Comparison of ENCODE assay signal across 26 cellular contexts in the genomic region with DNA sequence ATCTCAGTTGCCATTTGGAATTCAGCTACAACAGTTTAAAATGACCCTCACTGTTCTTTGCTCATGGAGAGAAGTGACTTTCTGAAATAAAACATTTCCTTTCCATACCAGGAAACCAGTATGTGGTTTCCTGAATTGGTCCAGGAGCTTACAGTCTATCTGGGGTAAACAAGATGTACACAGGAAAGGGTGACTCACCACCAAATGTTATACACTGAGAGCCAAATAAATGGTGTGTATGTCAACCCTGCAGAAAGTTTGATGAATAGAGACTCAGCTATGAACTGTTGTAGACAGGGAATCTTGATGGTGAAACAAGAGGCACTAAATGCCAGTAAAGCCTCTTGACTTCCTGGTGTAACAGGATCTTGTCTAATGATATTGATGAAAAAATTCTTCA.
A peak's percentile ranks its signal among the peaks of the same experiment; 100 is the strongest.
DNase-seq lines count a peak whose midpoint lies in the region; ATAC-seq, FAIRE-seq and TF ChIP-seq lines count a peak whose summit lies in the region.
"Had no signal": no experiment of that assay in that cellular context is flagged by ENCODE, and none has a peak within 500 bp of the region (broad histone marks: within the 10 kb centered on the region; RNA-seq: fewer than 3 reads in every experiment).

No MANE protein-coding gene starts in this region.

- no peak overlapping the region for H3K4me3 ChIP-seq in PC-3 (ENCODE audit: low read length)
- H3K4me3 ChIP-seq: coronary artery, SJCRH30, testis had no signal

- H3K36me3 Mint-ChIP-seq in activated CD4-positive, alpha-beta memory T cell treated with anti-CD3 and anti-CD28 coated beads, Interleukin-2, amount 10 ng/mL, durations not matched to agents 7 days and 5 days (ENCODE audit: low read depth), result peaks cover 6% of the 10 kb centered on the region
- no peaks in the 10 kb centered on the region for H3K36me3 Mint-ChIP-seq in activated CD4-positive, alpha-beta memory T cell treated with anti-CD3 and anti-CD28 coated beads for 36 hours
- no peaks in the 10 kb centered on the region for H3K36me3 Mint-ChIP-seq in effector memory CD8-positive, alpha-beta T cell (ENCODE audit: insufficient read depth)
- no peaks in the 10 kb centered on the region for H3K36me3 Mint-ChIP-seq in natural killer cell
- H3K36me3 Mint-ChIP-seq in activated T-cell treated with anti-CD3 and anti-CD28 coated beads, Interleukin-2, amount 50 U/mL, for 72 hours (ENCODE audit: insufficient read depth in 2 of 2), result peaks cover 0 to 1% of the 10 kb centered on the region in 2 donors
- H3K36me3 Mint-ChIP-seq: memory B cell; naive thymus-derived CD8-positive, alpha-beta T cell had no signal

- peak overlapping the region; percentile 81 for H3K27ac Mint-ChIP-seq in activated CD4-positive, alpha-beta memory T cell treated with anti-CD3 and anti-CD28 coated beads, Interleukin-2, amount 10 ng/mL, durations not matched to agents 7 days and 5 days
- no peak overlapping the region for H3K27ac Mint-ChIP-seq in activated CD4-positive, alpha-beta memory T cell treated with anti-CD3 and anti-CD28 coated beads for 36 hours
- H3K27ac Mint-ChIP-seq in effector memory CD8-positive, alpha-beta T cell, result peak overlapping the region; percentile 27 to 36
- peak overlapping the region; percentile 34 to 76 for H3K27ac Mint-ChIP-seq in natural killer cell
- H3K27ac Mint-ChIP-seq in activated T-cell treated with anti-CD3 and anti-CD28 coated beads, Interleukin-2, amount 50 U/mL, for 72 hours, result no peak overlapping the region
- H3K27ac Mint-ChIP-seq: activated CD4-positive, alpha-beta T cell treated with anti-CD3 and anti-CD28 coated beads, Interleukin-2, amount 10 ng/mL, durations not matched to agents 7 days and 5 days; activated naive CD4-positive, alpha-beta T cell treated with anti-CD3 and anti-CD28 coated beads for 36 hours; HFFc6; memory B cell; naive thymus-derived CD8-positive, alpha-beta T cell had no signal

- peaks cover 9% of the 10 kb centered on the region for H3K9me3 Mint-ChIP-seq in activated CD4-positive, alpha-beta memory T cell treated with anti-CD3 and anti-CD28 coated beads, Interleukin-2, amount 10 ng/mL, durations not matched to agents 7 days and 5 days
- H3K9me3 Mint-ChIP-seq in activated CD4-positive, alpha-beta memory T cell treated with anti-CD3 and anti-CD28 coated beads for 36 hours, result peaks cover 2% of the 10 kb centered on the region
- peaks cover 0 to 3% of the 10 kb centered on the region in 2 donors for H3K9me3 Mint-ChIP-seq in effector memory CD8-positive, alpha-beta T cell
- peaks cover 2 to 5% of the 10 kb centered on the region in 2 donors for H3K9me3 Mint-ChIP-seq in natural killer cell
- no peaks in the 10 kb centered on the region for H3K9me3 Mint-ChIP-seq in activated T-cell treated with anti-CD3 and anti-CD28 coated beads, Interleukin-2, amount 50 U/mL, for 72 hours
- H3K9me3 Mint-ChIP-seq: activated naive CD4-positive, alpha-beta T cell treated with anti-CD3 and anti-CD28 coated beads for 36 hours; HFFc6 had no signal

- POLR2A ChIA-PET in activated CD4-positive, alpha-beta memory T cell treated with anti-CD3 and anti-CD28 coated beads, Interleukin-2, amount 10 ng/mL, durations not matched to agents 7 days and 5 days (lab: Charles Lee), result interaction anchor here (1.3 kb wide), 1 partner anchor 107 kb away, joined by 3 read pairs; no protein-coding TSS in a partner anchor
- POLR2A ChIA-PET in activated CD4-positive, alpha-beta memory T cell treated with anti-CD3 and anti-CD28 coated beads for 36 hours (lab: Charles Lee), result no interaction called here
- POLR2A ChIA-PET in PC-3 (lab: Charles Lee; ENCODE audit: unreplicated experiment), result no interaction called here

- TF ChIP-seq POLR2A in H54 (IDR thresholded peaks at IDR 0.05; ENCODE audit: low read depth, low read length), result no peak

- H4K20me1 ChIP-seq in PC-3 (ENCODE audit: low read length), result no peaks in the 10 kb centered on the region

- intact Hi-C loops in activated CD4-positive, alpha-beta memory T cell treated with anti-CD3 and anti-CD28 coated beads for 36 hours (cut with micrococcal nuclease), result no loop called here
- intact Hi-C loops in PC-3 (cut with micrococcal nuclease) (loop anchor here (5.0 kb wide), 1 partner anchor 84 kb away; no protein-coding TSS in a partner anchor), natural killer cell (cut with micrococcal nuclease) (no loop called here)

- H3K27ac ChIP-seq in PC-3 (ENCODE audit: low read length), result peak overlapping the region; percentile 36
- H3K27ac ChIP-seq: coronary artery, HL-60, parathyroid adenoma, SJCRH30, testis had no signal

- no peak for DNase-seq in activated CD4-positive, alpha-beta memory T cell treated with anti-CD3 and anti-CD28 coated beads, Interleukin-2, amount 10 ng/mL, durations not matched to agents 7 days and 5 days
- DNase-seq in activated CD4-positive, alpha-beta memory T cell treated with anti-CD3 and anti-CD28 coated beads for 36 hours, result no peak
- peak; percentile 60 for DNase-seq in PC-3
- no peak for DNase-seq in effector memory CD8-positive, alpha-beta T cell
- no peak for DNase-seq in natural killer cell
- no peak for DNase-seq in H54 (ENCODE audit: insufficient read length, low spot score)
- DNase-seq in activated T-cell treated with anti-CD3 and anti-CD28 coated beads, Interleukin-2, amount 50 U/mL, for 72 hours, result no peak
- DNase-seq: activated CD4-positive, alpha-beta T cell treated with anti-CD3 and anti-CD28 coated beads, Interleukin-2, amount 10 ng/mL, durations not matched to agents 7 days and 5 days; activated naive CD4-positive, alpha-beta T cell treated with anti-CD3 and anti-CD28 coated beads for 36 hours; BE2C; Caco-2; HFFc6; kidney; naive thymus-derived CD8-positive, alpha-beta T cell; NCI-H748 treated with DMSO at 0.1 percent for 48 hours; OCI-M1; SJCRH30; testis had no signal

- FAIRE-seq in H54 (lab: Jason Lieb, UNC), result no peak
- FAIRE-seq: A204.1, frontal cortex, kidney had no signal

- no peaks in the 10 kb centered on the region for H3K79me2 ChIP-seq in PC-3 (ENCODE audit: low read length)
- H3K79me2 ChIP-seq: parathyroid adenoma had no signal

- H3K9me3 ChIP-seq in PC-3 (ENCODE audit: low read length), result no peaks in the 10 kb centered on the region
- H3K9me3 ChIP-seq: BE2C, Caco-2, SJCRH30, testis had no signal

- H3K27me3 Mint-ChIP-seq in activated CD4-positive, alpha-beta memory T cell treated with anti-CD3 and anti-CD28 coated beads, Interleukin-2, amount 10 ng/mL, durations not matched to agents 7 days and 5 days, result no peaks in the 10 kb centered on the region
- H3K27me3 Mint-ChIP-seq in activated CD4-positive, alpha-beta memory T cell treated with anti-CD3 and anti-CD28 coated beads for 36 hours, result no peaks in the 10 kb centered on the region
- H3K27me3 Mint-ChIP-seq in effector memory CD8-positive, alpha-beta T cell, result no peaks in the 10 kb centered on the region
- H3K27me3 Mint-ChIP-seq in natural killer cell (ENCODE audit: low read depth in 2 of 2), result peaks cover 0 to 7% of the 10 kb centered on the region in 2 donors
- H3K27me3 Mint-ChIP-seq in activated T-cell treated with anti-CD3 and anti-CD28 coated beads, Interleukin-2, amount 50 U/mL, for 72 hours (ENCODE audit: low read depth), result peaks cover 37% of the 10 kb centered on the region
- H3K27me3 Mint-ChIP-seq: memory B cell had no signal

- no peaks in the 10 kb centered on the region for H3K9me2 ChIP-seq in PC-3 (replicated peaks; ENCODE audit: low read length)

- no peaks in the 10 kb centered on the region for H3K27me3 ChIP-seq in PC-3 (ENCODE audit: low read length)
- H3K27me3 ChIP-seq: BE2C, SJCRH30, testis had no signal

- TF ChIP-seq CTCF in PC-3 (conservative IDR thresholded peaks at IDR 0.05; ENCODE audit: low read depth, low read length) (no peak), natural killer cell (IDR thresholded peaks at IDR 0.05) (no peak)

- BruUV-seq in PC-3 (replicated peaks; lab: Mats Ljungman, UMichigan), result no TSS peak

- peaks cover 19% of the 10 kb centered on the region for H3K4me1 ChIP-seq in PC-3 (ENCODE audit: insufficient read depth, low read length)
- H3K4me1 ChIP-seq: BE2C, Caco-2, parathyroid adenoma, SJCRH30, testis had no signal

- no peaks in the 10 kb centered on the region for H3F3A ChIP-seq in PC-3 (ENCODE audit: low read length, unreplicated experiment)

- CTCF ChIA-PET in activated CD4-positive, alpha-beta memory T cell treated with anti-CD3 and anti-CD28 coated beads, Interleukin-2, amount 10 ng/mL, durations not matched to agents 7 days and 5 days (lab: Charles Lee), result no interaction called here
- CTCF ChIA-PET in activated CD4-positive, alpha-beta memory T cell treated with anti-CD3 and anti-CD28 coated beads for 36 hours (lab: Charles Lee), result no interaction called here
- CTCF ChIA-PET in PC-3 (lab: Charles Lee), result no interaction called here

- ATAC-seq in PC-3 (peak; percentile 66), natural killer cell (peak in 2 of 3 donors; percentile 55 to 57), HG02870 (IDR thresholded peaks at IDR 0.05; ENCODE audit: unreplicated experiment) (no peak)
- ATAC-seq in effector memory CD8-positive, alpha-beta T cell (replicated peaks), result peak; percentile 35
- no peak for ATAC-seq in activated T-cell treated with anti-CD3 and anti-CD28 coated beads, Interleukin-2, amount 50 U/mL, for 72 hours (replicated peaks in 1 of 2)
- ATAC-seq: naive thymus-derived CD8-positive, alpha-beta T cell; sciatic nerve had no signal

- H3K36me3 ChIP-seq in PC-3 (ENCODE audit: low read depth, low read length), result no peaks in the 10 kb centered on the region
- H3K36me3 ChIP-seq: BE2C, SJCRH30 had no signal

- no peak overlapping the region for H3K4me3 Mint-ChIP-seq in activated CD4-positive, alpha-beta memory T cell treated with anti-CD3 and anti-CD28 coated beads, Interleukin-2, amount 10 ng/mL, durations not matched to agents 7 days and 5 days
- no peak overlapping the region for H3K4me3 Mint-ChIP-seq in activated CD4-positive, alpha-beta memory T cell treated with anti-CD3 and anti-CD28 coated beads for 36 hours
- H3K4me3 Mint-ChIP-seq in effector memory CD8-positive, alpha-beta T cell, result peak overlapping the region in 1 of 2 donors; percentile 28
- H3K4me3 Mint-ChIP-seq in natural killer cell, result peak overlapping the region; percentile 25
- H3K4me3 Mint-ChIP-seq in activated T-cell treated with anti-CD3 and anti-CD28 coated beads, Interleukin-2, amount 50 U/mL, for 72 hours, result no peak overlapping the region
- H3K4me3 Mint-ChIP-seq: activated CD4-positive, alpha-beta T cell treated with anti-CD3 and anti-CD28 coated beads, Interleukin-2, amount 10 ng/mL, durations not matched to agents 7 days and 5 days; activated naive CD4-positive, alpha-beta T cell treated with anti-CD3 and anti-CD28 coated beads for 36 hours; HFFc6; memory B cell; naive thymus-derived CD8-positive, alpha-beta T cell had no signal

- H3K9ac ChIP-seq in PC-3 (ENCODE audit: low read length), result no peak overlapping the region
- H3K9ac ChIP-seq: parathyroid adenoma had no signal

- no peak overlapping the region for H2AFZ ChIP-seq in PC-3 (ENCODE audit: low read length)
- H2AFZ ChIP-seq: parathyroid adenoma had no signal

- H3K4me2 ChIP-seq in PC-3 (ENCODE audit: low read length), result no peak overlapping the region

- H3K4me1 Mint-ChIP-seq in activated CD4-positive, alpha-beta memory T cell treated with anti-CD3 and anti-CD28 coated beads, Interleukin-2, amount 10 ng/mL, durations not matched to agents 7 days and 5 days, result peaks cover 45% of the 10 kb centered on the region
- peaks cover 10% of the 10 kb centered on the region for H3K4me1 Mint-ChIP-seq in activated CD4-positive, alpha-beta memory T cell treated with anti-CD3 and anti-CD28 coated beads for 36 hours (ENCODE audit: low read depth)
- peaks cover 9 to 15% of the 10 kb centered on the region in 2 donors for H3K4me1 Mint-ChIP-seq in effector memory CD8-positive, alpha-beta T cell (ENCODE audit: low read depth in 2 of 2)
- H3K4me1 Mint-ChIP-seq in natural killer cell, result peaks cover 27 to 44% of the 10 kb centered on the region in 2 donors
- peaks cover 4% of the 10 kb centered on the region for H3K4me1 Mint-ChIP-seq in activated T-cell treated with anti-CD3 and anti-CD28 coated beads, Interleukin-2, amount 50 U/mL, for 72 hours (ENCODE audit: low read depth)
- H3K4me1 Mint-ChIP-seq: memory B cell had no signal

Comparison
In these comparisons a context has a peak if more than half of its experiments do, and no peak if none do; other contexts are left out.
1. H3K27ac Mint-ChIP-seq: peak in activated CD4-positive, alpha-beta memory T cell treated with anti-CD3 and anti-CD28 coated beads, Interleukin-2, amount 10 ng/mL, durations not matched to agents 7 days and 5 days (single experiment), effector memory CD8-positive, alpha-beta T cell (2 of 2) and natural killer cell (2 of 2); none in activated CD4-positive, alpha-beta memory T cell treated with anti-CD3 and anti-CD28 coated beads for 36 hours (single experiment) and activated T-cell treated with anti-CD3 and anti-CD28 coated beads, Interleukin-2, amount 50 U/mL, for 72 hours (single experiment).
2. ATAC-seq: peak in PC-3 (single experiment), effector memory CD8-positive, alpha-beta T cell (single experiment) and natural killer cell (2 of 3); none in HG02870 (single experiment) and activated T-cell treated with anti-CD3 and anti-CD28 coated beads, Interleukin-2, amount 50 U/mL, for 72 hours (0 of 2).